In genomic region chr7:45696476-45696875, GRCh38 we compare ENCODE assay signal across 1 cellular context.
TF ChIP-seq lines count a peak whose summit lies in the region.

No MANE protein-coding gene starts in this region.

TF ChIP-seq in K562, 482 proteins besides CTCF, POLR2A, EP300 and RAD21 (continued from another document):
- no peak for TF ChIP-seq ARID4B (CRISPR knock-in tag; IDR thresholded peaks at IDR 0.05)
